In genomic region chr19:41309225-41310030, GRCh38 we compare ENCODE assay signal across 8 cellular contexts. TPM values are rescaled to one million over a fixed set of nuclear protein-coding genes. Genes with fewer than 3 reads are reported as not detected.
DNase-seq lines count a peak whose midpoint lies in the region; ATAC-seq, FAIRE-seq and TF ChIP-seq lines count a peak whose summit lies in the region.

No MANE protein-coding gene starts in this region.

- H3K4me2 ChIP-seq in K562 (ENCODE audit: insufficient read depth, low read length): peak overlapping the region; percentile 91

- peak overlapping the region; percentile 95 to 99 for H3K4me3 Mint-ChIP-seq in CD14-positive monocyte

- DNase-seq in CD14-positive monocyte (ENCODE audit: low spot score): no peak
- peak in 1 of 4 experiments; percentile 36 for DNase-seq in K562 (ENCODE audit: extremely low read depth in 1 of 4, low spot score in 3 of 4)
- peak in 1 of 2 donors; percentile 42 for DNase-seq in left colon
- DNase-seq in NCI-H526 treated with DMSO at 0.1 percent for 48 hours (lab: John Stamatoyannopoulos, UW): no peak
- no peak for DNase-seq in hepatic stellate cell (ENCODE audit: low spot score)

- TF ChIP-seq EP300 in K562 (IDR thresholded peaks at IDR 0.05; ENCODE audit: low read length): no peak

- peak overlapping the region; percentile 92 for H2AFZ ChIP-seq in K562 (ENCODE audit: low read depth, low read length)

- H3K27ac Mint-ChIP-seq in CD14-positive monocyte: peak overlapping the region; percentile 97 to 100 (median 99)

- TF ChIP-seq CTCF in CD14-positive monocyte (IDR thresholded peaks at IDR 0.05) (no peak), K562 (IDR thresholded peaks at IDR 0.05 in 2 of 3, conservative IDR thresholded peaks at IDR 0.05 in 1 of 3; ENCODE audit: insufficient read depth in 2 of 3, low read depth in 1 of 3, low read length in 3 of 3) (no peak)

- ATAC-seq in K562: peak; percentile 51
- peak; percentile 63 for ATAC-seq in left colon
- no peak for ATAC-seq in HG03378 (IDR thresholded peaks at IDR 0.05; ENCODE audit: unreplicated experiment)

- WGBS in K562 (ENCODE audit: insufficient coverage, low coverage, missing lambda C conversion rate): 22% methylated on average over 18 of the region's 23 CpGs

- no peaks in the 10 kb centered on the region for H3K27me3 Mint-ChIP-seq in CD14-positive monocyte (ENCODE audit: low read depth in 3 of 3)

- intact Hi-C loops in CD14-positive monocyte (cut with micrococcal nuclease) (loop anchor here (2.0 to 10.0 kb wide), 7 partner anchors 15 to 337 kb away; partner anchors contain the start of gene TGFB1 (in 1 of the 2)), K562 (cut with micrococcal nuclease) (loop anchor here (5.0 kb wide), 2 partner anchors 43 to 107 kb away; partner anchors contain the start of gene TGFB1), left colon (cut with DNase I, micrococcal nuclease) (loop anchor here in 1 of 2 donors (10.0 kb wide), 1 partner anchor 105 kb away; no protein-coding TSS in a partner anchor)

- peaks cover 34% of the 10 kb centered on the region for H3K79me2 ChIP-seq in K562 (ENCODE audit: control insufficient read depth, insufficient read depth, low read length)

- no peak for FAIRE-seq in K562 (lab: Jason Lieb, UNC)

- in situ Hi-C loops in K562 (cut with MboI): loop anchor here (25.0 kb wide), 1 partner anchor 253 kb away; no protein-coding TSS in a partner anchor

- peaks cover 3% of the 10 kb centered on the region; the same call in 1 of the 2 replicates for H4K20me1 ChIP-seq in K562 (replicated peaks; ENCODE audit: control insufficient read depth, insufficient read depth, low read length)

- peaks cover 46 to 61% of the 10 kb centered on the region in 2 donors for H3K36me3 Mint-ChIP-seq in CD14-positive monocyte

- no peak for TF ChIP-seq RAD21 in K562 (CRISPR knock-in tag; conservative IDR thresholded peaks at IDR 0.05 in 1 of 2, IDR thresholded peaks at IDR 0.05 in 1 of 2)

- no peaks in the 10 kb centered on the region for H3K27me3 ChIP-seq in K562 (ENCODE audit: control insufficient read depth in 2 of 2, insufficient read depth in 2 of 2, low read length in 2 of 2)
- no peaks in the 10 kb centered on the region for H3K27me3 ChIP-seq in stomach smooth muscle (ENCODE audit: control insufficient read depth in 1 of 2, insufficient read depth in 2 of 2, low read length in 2 of 2)

- POLR2A ChIA-PET in K562 (lab: Yijun Ruan, JAX): interaction anchor here (0.6 to 2.2 kb wide), 11 partner anchors 8 to 561 kb away, joined by 3 to 8 read pairs (median 3); partner anchors contain the start of gene HNRNPUL1

- H3K4me1 Mint-ChIP-seq in CD14-positive monocyte: peaks cover 72% of the 10 kb centered on the region

- BruUV-seq in K562 (replicated peaks; lab: Mats Ljungman, UMichigan): TSS peak; percentile 63

- peak overlapping the region; percentile 98 for H3K27ac ChIP-seq in KOPT-K1 (ENCODE audit: low read depth, low read length, poor library complexity, severe bottlenecking)
- peak overlapping the region; percentile 88 for H3K27ac ChIP-seq in K562 (ENCODE audit: extremely low read depth, low read depth, low read length)
- peak overlapping the region; percentile 92 for H3K27ac ChIP-seq in stomach smooth muscle (ENCODE audit: low read length)

- H3K9ac ChIP-seq in K562 (ENCODE audit: insufficient read depth in 1 of 2, low read depth in 2 of 2, low read length in 2 of 2) (peak overlapping the region; percentile 88 to 93), stomach smooth muscle (ENCODE audit: low read length in 2 of 2) (peak overlapping the region; percentile 94 to 99)

- CTCF ChIA-PET in K562 (lab: Yijun Ruan, JAX; ENCODE audit: low intra/inter-chr PET ratio): interaction anchor here (0.5 to 1.7 kb wide), 2 partner anchors 105 to 138 kb away, joined by 3 to 13 read pairs; no protein-coding TSS in a partner anchor

- H3K36me3 ChIP-seq in KOPT-K1 (ENCODE audit: insufficient read depth, low read length) (peaks cover 58% of the 10 kb centered on the region), K562 (ENCODE audit: control insufficient read depth, insufficient read depth, low read length) (peaks cover 61% of the 10 kb centered on the region), stomach smooth muscle (ENCODE audit: control insufficient read depth in 2 of 2, insufficient read depth in 2 of 2, low read length in 2 of 2) (peaks cover 32 to 41% of the 10 kb centered on the region in 2 donors)

- no peak for TF ChIP-seq POLR2A in K562 (conservative IDR thresholded peaks at IDR 0.05)

- H3K9me3 Mint-ChIP-seq in CD14-positive monocyte: peaks cover 0 to 3% (median 0%) of the 10 kb centered on the region in 7 donors

- H3K9me3 ChIP-seq in KOPT-K1 (ENCODE audit: insufficient read depth, low read length, poor library complexity, severe bottlenecking) (no peaks in the 10 kb centered on the region), K562 (replicated peaks; ENCODE audit: control insufficient read depth, insufficient read depth, low read depth, low read length) (no peaks in the 10 kb centered on the region), stomach smooth muscle (ENCODE audit: control insufficient read depth in 2 of 2, low read length in 2 of 2) (no peaks in the 10 kb centered on the region)

- H3K4me1 ChIP-seq in K562 (replicated peaks in 1 of 2; ENCODE audit: control insufficient read depth in 2 of 2, insufficient read depth in 2 of 2, low read length in 2 of 2) (peaks cover 11 to 12% of the 10 kb centered on the region in 2 experiments; a peak in 4 of 5 replicates), stomach smooth muscle (ENCODE audit: control insufficient read depth, insufficient read depth, low read length) (peaks cover 37% of the 10 kb centered on the region)

- H3K4me3 ChIP-seq in K562 (peak overlapping the region; percentile 67), stomach smooth muscle (ENCODE audit: low read length in 2 of 2) (peak overlapping the region; percentile 97 to 98)

- no peaks in the 10 kb centered on the region for H3K9me1 ChIP-seq in K562 (ENCODE audit: control insufficient read depth, insufficient read depth, low read length)

RNA-seq across cellular contexts. Expression of gene CCDC97, which starts 0.5 kb away (rescaled TPM):
- polyA plus RNA-seq in CD14-positive monocyte (10 to 100 TPM in 1 of 2 donors, 1 to 10 TPM in 1; 8.8 to 13.0 TPM), K562 (2011; rRNA removed) (3.6 and 5.0 TPM in 2 replicates), K562 (2014; fragmentation: Illumina TruSeq; extraction: Trizol) (9.8 and 13.2 TPM in 2 replicates), K562 (2014; fragmentation: Nextera tagmentation; extraction: Ambion mirVana) (under 1 TPM; 0.60 to 0.79 TPM), K562 (2014; rRNA removed) (8.8 and 11.3 TPM in 2 replicates)
- total RNA-seq in K562 (2011; cell fraction: chromatin; rRNA removed; ENCODE audit: low replicate concordance): 9.7 and 23.9 TPM in 2 replicates
- total RNA-seq in K562 (2011; cell fraction: nucleolus; rRNA removed): 14.2 and 16.3 TPM in 2 replicates
- total RNA-seq in K562 (2011; cell fraction: nucleoplasm; rRNA removed): 17.3 and 25.1 TPM in 2 replicates
- total RNA-seq in K562 (2014; rRNA removed) (8.0 and 10.8 TPM in 2 replicates), K562 (2014; rRNA removed; fragmentation: Illumina TruSeq; extraction: Trizol) (2.2 and 3.3 TPM in 2 replicates), K562 (2015; rRNA removed; fragmentation: Illumina TruSeq; extraction: Trizol) (5.5 and 7.0 TPM in 2 replicates), K562 (2021) (16.5 and 18.0 TPM in 2 replicates), left colon (10 to 100 TPM; 24.1 to 26.3 TPM)
- polyA plus RNA-seq in K562 (2011; cell fraction: cytosol; rRNA removed): 6.2 and 8.2 TPM in 2 replicates
- 4.3 and 6.3 TPM in 2 replicates for polyA plus RNA-seq in K562 (2011; cell fraction: nucleus; rRNA removed)
- polyA plus RNA-seq in K562 (2012): 10.0 and 27.9 TPM in 2 replicates
- polyA minus RNA-seq in K562 (2011; rRNA and poly(A)+ RNA removed): 3.7 and 4.4 TPM in 2 replicates
- polyA minus RNA-seq in K562 (2011; cell fraction: cytosol; rRNA and poly(A)+ RNA removed): 3.2 and 4.2 TPM in 2 replicates
- 6.8 and 8.3 TPM in 2 replicates for polyA minus RNA-seq in K562 (2011; cell fraction: nucleus; rRNA and poly(A)+ RNA removed)

RNA-seq across cellular contexts. Expression of gene TGFB1, which starts 44.3 kb away (rescaled TPM):
- polyA plus RNA-seq in CD14-positive monocyte: 10 to 100 TPM; 30.6 to 42.2 TPM
- 64.3 and 157 TPM in 2 replicates for total RNA-seq in K562 (2011; cell fraction: chromatin; rRNA removed; ENCODE audit: low replicate concordance)
- total RNA-seq in K562 (2011; cell fraction: nucleolus; rRNA removed): 136 and 144 TPM in 2 replicates
- 124 and 158 TPM in 2 replicates for total RNA-seq in K562 (2011; cell fraction: nucleoplasm; rRNA removed)
- 18.6 and 25.8 TPM in 2 replicates for total RNA-seq in K562 (2014; rRNA removed)
- total RNA-seq in K562 (2014; rRNA removed; fragmentation: Illumina TruSeq; extraction: Trizol): 10.4 and 12.3 TPM in 2 replicates
- 14.7 and 17.2 TPM in 2 replicates for total RNA-seq in K562 (2015; rRNA removed; fragmentation: Illumina TruSeq; extraction: Trizol)
- total RNA-seq in K562 (2021): 131 and 159 TPM in 2 replicates
- polyA plus RNA-seq in K562 (2011; rRNA removed): 11.8 and 13.4 TPM in 2 replicates
- polyA plus RNA-seq in K562 (2011; cell fraction: cytosol; rRNA removed): 15.8 and 29.1 TPM in 2 replicates
- polyA plus RNA-seq in K562 (2011; cell fraction: nucleus; rRNA removed): 32.7 and 67.7 TPM in 2 replicates
- polyA plus RNA-seq in K562 (2012): 114 and 117 TPM in 2 replicates
- polyA plus RNA-seq in K562 (2014; fragmentation: Illumina TruSeq; extraction: Trizol): 45.7 and 64.4 TPM in 2 replicates
- polyA plus RNA-seq in K562 (2014; fragmentation: Nextera tagmentation; extraction: Ambion mirVana): under 1 TPM; 0.24 to 0.77 TPM
- 35.2 and 37.8 TPM in 2 replicates for polyA plus RNA-seq in K562 (2014; rRNA removed)
- polyA minus RNA-seq in K562 (2011; rRNA and poly(A)+ RNA removed): 8.5 and 9.4 TPM in 2 replicates
- 77.3 and 101 TPM in 2 replicates for polyA minus RNA-seq in K562 (2011; cell fraction: cytosol; rRNA and poly(A)+ RNA removed)
- polyA minus RNA-seq in K562 (2011; cell fraction: nucleus; rRNA and poly(A)+ RNA removed): 19.0 and 20.9 TPM in 2 replicates
- 10 to 100 TPM in 1 of 2 donors, 1 to 10 TPM in 1; 7.4 to 14.7 TPM for total RNA-seq in left colon

RNA-seq across cellular contexts. Expression of gene HNRNPUL1, which starts 45.3 kb away (rescaled TPM):
- polyA plus RNA-seq in CD14-positive monocyte (10 to 100 TPM; 22.6 to 30.3 TPM), K562 (2011; rRNA removed) (39.2 and 59.3 TPM in 2 replicates), K562 (2014; fragmentation: Illumina TruSeq; extraction: Trizol) (138 and 160 TPM in 2 replicates), K562 (2014; fragmentation: Nextera tagmentation; extraction: Ambion mirVana) (1 to 10 TPM; 7.3 to 9.4 TPM), K562 (2014; rRNA removed) (93.8 and 107 TPM in 2 replicates)
- 232 and 237 TPM in 2 replicates for total RNA-seq in K562 (2011; cell fraction: chromatin; rRNA removed; ENCODE audit: low replicate concordance)
- total RNA-seq in K562 (2011; cell fraction: nucleolus; rRNA removed): 95.1 and 105 TPM in 2 replicates
- 117 and 149 TPM in 2 replicates for total RNA-seq in K562 (2011; cell fraction: nucleoplasm; rRNA removed)
- total RNA-seq in K562 (2014; rRNA removed) (85.0 and 99.3 TPM in 2 replicates), K562 (2014; rRNA removed; fragmentation: Illumina TruSeq; extraction: Trizol) (69.9 and 78.2 TPM in 2 replicates), K562 (2015; rRNA removed; fragmentation: Illumina TruSeq; extraction: Trizol) (85.9 and 88.7 TPM in 2 replicates), K562 (2021) (196 and 211 TPM in 2 replicates), left colon (100 to 1,000 TPM; 162 to 172 TPM)
- 36.1 and 60.0 TPM in 2 replicates for polyA plus RNA-seq in K562 (2011; cell fraction: cytosol; rRNA removed)
- 43.7 and 55.9 TPM in 2 replicates for polyA plus RNA-seq in K562 (2011; cell fraction: nucleus; rRNA removed)
- 121 and 132 TPM in 2 replicates for polyA plus RNA-seq in K562 (2012)
- 53.3 and 64.4 TPM in 2 replicates for polyA minus RNA-seq in K562 (2011; rRNA and poly(A)+ RNA removed)
- 50.4 and 56.1 TPM in 2 replicates for polyA minus RNA-seq in K562 (2011; cell fraction: cytosol; rRNA and poly(A)+ RNA removed)
- 40.3 and 68.6 TPM in 2 replicates for polyA minus RNA-seq in K562 (2011; cell fraction: nucleus; rRNA and poly(A)+ RNA removed)

RNA-seq across cellular contexts. Expression of gene B9D2, which starts 54.5 kb away (rescaled TPM):
- 10 to 100 TPM; 25.1 to 32.5 TPM for polyA plus RNA-seq in CD14-positive monocyte
- total RNA-seq in K562 (2011; cell fraction: chromatin; rRNA removed; ENCODE audit: low replicate concordance): 2.5 and 4.1 TPM in 2 replicates
- 2.6 and 4.3 TPM in 2 replicates for total RNA-seq in K562 (2011; cell fraction: nucleolus; rRNA removed)
- total RNA-seq in K562 (2011; cell fraction: nucleoplasm; rRNA removed): 2.5 and 2.7 TPM in 2 replicates
- total RNA-seq in K562 (2014; rRNA removed): 3.5 and 6.7 TPM in 2 replicates
- total RNA-seq in K562 (2014; rRNA removed; fragmentation: Illumina TruSeq; extraction: Trizol): 0.54 and 1.6 TPM in 2 replicates
- total RNA-seq in K562 (2015; rRNA removed; fragmentation: Illumina TruSeq; extraction: Trizol): 5.2 and 5.5 TPM in 2 replicates
- total RNA-seq in K562 (2021): 6.0 and 6.9 TPM in 2 replicates
- polyA plus RNA-seq in K562 (2011; rRNA removed): 2.8 and 5.8 TPM in 2 replicates
- 5.3 and 10.7 TPM in 2 replicates for polyA plus RNA-seq in K562 (2011; cell fraction: cytosol; rRNA removed)
- 5.0 and 5.1 TPM in 2 replicates for polyA plus RNA-seq in K562 (2011; cell fraction: nucleus; rRNA removed)
- polyA plus RNA-seq in K562 (2012): 9.2 and 11.3 TPM in 2 replicates
- 2.2 and 3.4 TPM in 2 replicates for polyA plus RNA-seq in K562 (2014; fragmentation: Illumina TruSeq; extraction: Trizol)
- 1 to 10 TPM in 1 of 2 experiments, under 1 TPM in 1; 0.83 to 1.4 TPM for polyA plus RNA-seq in K562 (2014; fragmentation: Nextera tagmentation; extraction: Ambion mirVana)
- polyA plus RNA-seq in K562 (2014; rRNA removed): 3.4 and 3.5 TPM in 2 replicates
- 0.69 and 0.84 TPM in 2 replicates for polyA minus RNA-seq in K562 (2011; rRNA and poly(A)+ RNA removed)
- polyA minus RNA-seq in K562 (2011; cell fraction: cytosol; rRNA and poly(A)+ RNA removed): 2.3 and 2.5 TPM in 2 replicates
- polyA minus RNA-seq in K562 (2011; cell fraction: nucleus; rRNA and poly(A)+ RNA removed): 1.9 and 2.3 TPM in 2 replicates
- 1 to 10 TPM; 6.2 to 8.6 TPM for total RNA-seq in left colon
